ENCODE assay signal across 1 cellular context in genomic region chr19:18317998-18318800, GRCh38.
TF ChIP-seq lines count a peak whose summit lies in the region.

No MANE protein-coding gene starts in this region.

TF ChIP-seq in K562, 482 proteins besides CTCF, POLR2A, EP300 and RAD21 (continued from another document and continues in another):
- TF ChIP-seq ZBTB9 (CRISPR knock-in tag; IDR thresholded peaks at IDR 0.05) = peak; percentile 88
- no peak for TF ChIP-seq FOXP4 (CRISPR knock-in tag; IDR thresholded peaks at IDR 0.05; ENCODE audit: borderline replicate concordance)
- TF ChIP-seq SUPT5H (IDR thresholded peaks at IDR 0.05) = no peak
- TF ChIP-seq KAT7 (CRISPR knock-in tag; IDR thresholded peaks at IDR 0.05; ENCODE audit: borderline replicate concordance) = peak; percentile 47
- TF ChIP-seq LCOR (CRISPR knock-in tag; IDR thresholded peaks at IDR 0.05) = no peak
- no peak for TF ChIP-seq HEY1 (CRISPR knock-in tag; IDR thresholded peaks at IDR 0.05; ENCODE audit: borderline replicate concordance)
- 0 out of 4 replicates have a peak, but pooled peaks of 1 of the 2 experiments have one; percentile 23 for TF ChIP-seq TEAD1 (CRISPR knock-in tag; IDR thresholded peaks at IDR 0.05)
- peak; percentile 45; the same call in 1 of the 2 replicates for TF ChIP-seq ELF2 (CRISPR knock-in tag; IDR thresholded peaks at IDR 0.05)
- no peak for TF ChIP-seq DLX4 (CRISPR knock-in tag; IDR thresholded peaks at IDR 0.05)
- TF ChIP-seq RNF2 (IDR thresholded peaks at IDR 0.05) = peak; percentile 69; the same call in 1 of the 2 replicates
- TF ChIP-seq RBM22 (IDR thresholded peaks at IDR 0.05; ENCODE audit: low read depth, low read length, poor library complexity, severe bottlenecking) = no peak
- no peak for TF ChIP-seq SAFB2 (IDR thresholded peaks at IDR 0.05; ENCODE audit: borderline replicate concordance, low read depth, low read length, severe bottlenecking)
- TF ChIP-seq MLLT1 (IDR thresholded peaks at IDR 0.05) = no peak
- TF ChIP-seq USF2 (CRISPR knock-in tag; IDR thresholded peaks at IDR 0.05) = peak; percentile 26; the same call in 1 of the 2 replicates
- peak; percentile 48 for TF ChIP-seq ZFX (CRISPR knock-in tag; IDR thresholded peaks at IDR 0.05)
- no peak for TF ChIP-seq ZNF347 (CRISPR knock-in tag; IDR thresholded peaks at IDR 0.05; ENCODE audit: low read depth)
- TF ChIP-seq ETV6 (IDR thresholded peaks at IDR 0.05; ENCODE audit: borderline replicate concordance in 1 of 2, low read depth in 2 of 2, low read length in 1 of 2) = peak; percentile 86 to 95; a peak in 3 of 4 replicates
- TF ChIP-seq ETV6 (CRISPR knock-in tag; IDR thresholded peaks at IDR 0.05; ENCODE audit: borderline replicate concordance) = no peak
- no peak for TF ChIP-seq TAF7 (tag; IDR thresholded peaks at IDR 0.05)
- TF ChIP-seq ELK3 (CRISPR knock-in tag; IDR thresholded peaks at IDR 0.05) = no peak
- 0 out of 4 replicates have a peak, but pooled peaks of 1 of the 2 experiments have one; percentile 84 for TF ChIP-seq MAZ (CRISPR knock-in tag; conservative IDR thresholded peaks at IDR 0.05 in 1 of 2, IDR thresholded peaks at IDR 0.05 in 1 of 2)
- no peak for TF ChIP-seq REST (CRISPR knock-in tag; IDR thresholded peaks at IDR 0.05; ENCODE audit: low read depth)
- TF ChIP-seq SNIP1 (IDR thresholded peaks at IDR 0.05; ENCODE audit: low read depth) = no peak
- TF ChIP-seq ZNF3 (CRISPR knock-in tag; IDR thresholded peaks at IDR 0.05) = no peak
- TF ChIP-seq MAFG (tag; conservative IDR thresholded peaks at IDR 0.05) = no peak
- peak; percentile 65; the same call in 1 of the 2 replicates for TF ChIP-seq ETS1 (conservative IDR thresholded peaks at IDR 0.05; ENCODE audit: control insufficient read depth, low read depth, low read length)
- no peak; the same call in 1 of the 2 replicates for TF ChIP-seq ZNF766 (CRISPR knock-in tag; conservative IDR thresholded peaks at IDR 0.05)
- TF ChIP-seq RBM15 (IDR thresholded peaks at IDR 0.05; ENCODE audit: insufficient read depth, low read length) = no peak
- no peak for TF ChIP-seq LEF1 (IDR thresholded peaks at IDR 0.05)
- TF ChIP-seq ZBED1 (IDR thresholded peaks at IDR 0.05) = peak; percentile 33; the same call in 1 of the 2 replicates
- peak in 1 of 2 experiments; percentile 50 for TF ChIP-seq E2F6 (IDR thresholded peaks at IDR 0.05; ENCODE audit: borderline replicate concordance in 1 of 2, extremely low read depth in 1 of 2, insufficient read depth in 1 of 2, insufficient read length in 1 of 2, low read depth in 1 of 2, low read length in 1 of 2, poor library complexity in 1 of 2, severe bottlenecking in 1 of 2)
- TF ChIP-seq FOXJ3 (CRISPR knock-in tag; IDR thresholded peaks at IDR 0.05) = no peak
- no peak for TF ChIP-seq E4F1 (CRISPR knock-in tag; IDR thresholded peaks at IDR 0.05; ENCODE audit: borderline replicate concordance)
- no peak for TF ChIP-seq ETS2 (tag; IDR thresholded peaks at IDR 0.05; ENCODE audit: borderline replicate concordance, poor library complexity, severe bottlenecking)
- TF ChIP-seq BRF1 (IDR thresholded peaks at IDR 0.05; ENCODE audit: borderline replicate concordance, extremely low read depth, insufficient read length) = no peak
- TF ChIP-seq ZNF41 (CRISPR knock-in tag; conservative IDR thresholded peaks at IDR 0.05) = 0 out of 2 replicates have a peak, but pooled peaks have one; percentile 3
- TF ChIP-seq NFIX (CRISPR knock-in tag; IDR thresholded peaks at IDR 0.05; ENCODE audit: low read depth) = no peak
- TF ChIP-seq HLTF (IDR thresholded peaks at IDR 0.05) = no peak
- no peak for TF ChIP-seq ELK1 (CRISPR knock-in tag; IDR thresholded peaks at IDR 0.05)
